In the genomic region with DNA sequence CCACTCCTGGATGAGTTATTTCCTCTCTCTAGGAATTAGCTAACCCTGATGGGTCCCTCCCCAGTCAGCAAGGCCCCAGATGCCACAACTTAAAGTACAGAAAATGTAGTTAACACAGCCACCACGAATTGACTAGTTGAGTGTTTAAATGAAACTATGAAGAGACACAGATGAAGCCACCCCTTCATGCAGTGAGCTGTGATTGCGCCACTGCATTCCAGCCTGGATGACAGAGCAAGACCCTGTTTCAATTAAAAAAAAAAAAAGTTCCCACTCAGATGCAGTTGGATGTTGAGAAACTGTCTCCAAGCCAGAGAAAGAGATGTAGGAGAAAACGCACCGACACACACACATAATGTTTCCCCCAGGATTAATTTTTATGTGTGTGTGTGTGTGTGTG, we compare ENCODE assay signal across 28 cellular contexts. TPM values are rescaled to one million over a fixed set of nuclear protein-coding genes. Genes with fewer than 3 reads are reported as not detected.
DNase-seq lines count a peak whose midpoint lies in the region; ATAC-seq and TF ChIP-seq lines count a peak whose summit lies in the region.
"Had no signal": no experiment of that assay in that cellular context is flagged by ENCODE, and none has a peak within 500 bp of the region (broad histone marks: within the 10 kb centered on the region; RNA-seq: fewer than 3 reads in every experiment).

No MANE protein-coding gene starts in this region.

- H3K4me3 ChIP-seq in AG10803 (ENCODE audit: low read length) (no peak overlapping the region), cardiac fibroblast (replicated peaks in 1 of 2; ENCODE audit: low read depth in 2 of 2, low read length in 2 of 2) (no peak overlapping the region), mesenchymal stem cell (ENCODE audit: insufficient read depth in 1 of 2, low read depth in 1 of 2, low read length in 2 of 2) (no peak overlapping the region), MG63 (no peak overlapping the region)
- H3K4me3 ChIP-seq: left ventricle myocardium inferior had no signal

- peaks cover 22% of the 10 kb centered on the region for H3K4me1 Mint-ChIP-seq in HFFc6 (ENCODE audit: low read depth)
- H3K4me1 Mint-ChIP-seq: activated CD8-positive, alpha-beta memory T cell treated with anti-CD3 and anti-CD28 coated beads, Interleukin-2, amount 10 ng/mL, durations not matched to agents 7 days and 5 days; activated naive CD8-positive, alpha-beta T cell treated with anti-CD3 and anti-CD28 coated beads for 36 hours; CD4-positive, alpha-beta memory T cell; immature natural killer cell; mesothelial cell of epicardium; natural killer cell; T-cell had no signal

- ATAC-seq in GM18502 (IDR thresholded peaks at IDR 0.05; ENCODE audit: poor library complexity, unreplicated experiment) (no peak), HG02623 (IDR thresholded peaks at IDR 0.05; ENCODE audit: unreplicated experiment) (no peak)
- ATAC-seq: activated CD8-positive, alpha-beta memory T cell treated with anti-CD3 and anti-CD28 coated beads, Interleukin-2, amount 10 ng/mL, durations not matched to agents 7 days and 5 days; foreskin keratinocyte; HepG2; natural killer cell; right cardiac atrium; T-cell had no signal

- no peak overlapping the region for H2BK5ac ChIP-seq in mesenchymal stem cell (ENCODE audit: low read depth, low read length, poor library complexity, severe bottlenecking)

- WGBS in mesenchymal stem cell, result 71% methylated on average over 4 of the region's 4 CpGs

- no peak overlapping the region for H2AK5ac ChIP-seq in mesenchymal stem cell (ENCODE audit: low read length, severe bottlenecking)

- no peaks in the 10 kb centered on the region for H3K79me1 ChIP-seq in mesenchymal stem cell (replicated peaks; ENCODE audit: low read length, poor library complexity, severe bottlenecking)

- H3K4me2 ChIP-seq in mesenchymal stem cell (ENCODE audit: low read length, poor library complexity, severe bottlenecking), result no peak overlapping the region

- H2AFZ ChIP-seq in mesenchymal stem cell (ENCODE audit: low read depth, low read length), result no peak overlapping the region

- H3K36me3 ChIP-seq in mesenchymal stem cell (ENCODE audit: control insufficient read depth in 1 of 2, insufficient read depth in 2 of 2, low read depth in 1 of 2, low read length in 2 of 2) (peaks cover 16 to 80% of the 10 kb centered on the region in 2 experiments), MG63 (no peaks in the 10 kb centered on the region)

- no peak overlapping the region for H3K18ac ChIP-seq in mesenchymal stem cell (ENCODE audit: low read depth in 1 of 2, low read length in 2 of 2)

- TF ChIP-seq CTCF in AG10803 (conservative IDR thresholded peaks at IDR 0.05; ENCODE audit: low read length), result no peak
- no peak for TF ChIP-seq CTCF in HFFc6 (IDR thresholded peaks at IDR 0.05)
- TF ChIP-seq CTCF in cardiac fibroblast (IDR thresholded peaks at IDR 0.05; ENCODE audit: low read depth, low read length), result no peak

- no peak overlapping the region for H3K4ac ChIP-seq in mesenchymal stem cell (ENCODE audit: low read depth in 1 of 2, low read length in 2 of 2)

- no peak overlapping the region for H3K4me3 Mint-ChIP-seq in HFFc6
- H3K4me3 Mint-ChIP-seq: activated CD4-positive, alpha-beta T cell treated with anti-CD3 and anti-CD28 coated beads, Interleukin-2, amount 10 ng/mL, durations not matched to agents 24 days and 14 days; activated CD8-positive, alpha-beta memory T cell treated with anti-CD3 and anti-CD28 coated beads, Interleukin-2, amount 10 ng/mL, durations not matched to agents 7 days and 5 days; activated naive CD8-positive, alpha-beta T cell treated with anti-CD3 and anti-CD28 coated beads for 36 hours; CD4-positive, alpha-beta memory T cell; immature natural killer cell; mesothelial cell of epicardium; natural killer cell; T-cell; type B pancreatic cell had no signal

- no peak overlapping the region for H3K23ac ChIP-seq in mesenchymal stem cell (ENCODE audit: low read length in 2 of 2)

- peak overlapping the region; percentile 66 for H3K27ac Mint-ChIP-seq in HFFc6
- H3K27ac Mint-ChIP-seq: activated CD8-positive, alpha-beta memory T cell treated with anti-CD3 and anti-CD28 coated beads, Interleukin-2, amount 10 ng/mL, durations not matched to agents 7 days and 5 days; activated naive CD8-positive, alpha-beta T cell treated with anti-CD3 and anti-CD28 coated beads for 36 hours; activated T-helper 2 cell treated with anti-CD3 and anti-CD28 coated beads, Interferon-gamma antibody, Interleukin-2, Interleukin-4, amounts not matched to agents 10 μg/mL and 5 μg/mL and 100 μg/mL, durations not matched to agents 14 hours and 24 hours and 36 hours; immature natural killer cell; mesothelial cell of epicardium; natural killer cell; T-cell; type B pancreatic cell had no signal

- H3K14ac ChIP-seq in mesenchymal stem cell (ENCODE audit: low read length in 2 of 2), result no peak overlapping the region

- no peak overlapping the region for H2BK15ac ChIP-seq in mesenchymal stem cell (ENCODE audit: low read depth, poor library complexity, severe bottlenecking)

- H3K4me1 ChIP-seq in mesenchymal stem cell (ENCODE audit: control insufficient read depth, insufficient read depth, low read depth, low read length), result peaks cover 2% of the 10 kb centered on the region
- H3K4me1 ChIP-seq: foreskin keratinocyte had no signal

- H4K8ac ChIP-seq in mesenchymal stem cell (ENCODE audit: low read length), result no peak overlapping the region

- H2BK120ac ChIP-seq in mesenchymal stem cell (ENCODE audit: low read depth, low read length), result no peak overlapping the region

- H3K9me3 ChIP-seq in mesenchymal stem cell (ENCODE audit: control insufficient read depth, low read length) (no peaks in the 10 kb centered on the region), MG63 (no peaks in the 10 kb centered on the region)
- H3K9me3 ChIP-seq: left ventricle myocardium inferior had no signal

- H3K27me3 ChIP-seq in mesenchymal stem cell (ENCODE audit: control insufficient read depth in 1 of 2, insufficient read depth in 1 of 2, low read length in 2 of 2), result no peaks in the 10 kb centered on the region
- H3K27me3 ChIP-seq in MG63, result no peaks in the 10 kb centered on the region
- H3K27me3 ChIP-seq: foreskin keratinocyte had no signal

- no peak overlapping the region for H4K91ac ChIP-seq in mesenchymal stem cell (ENCODE audit: low read length)

- H3K36me3 Mint-ChIP-seq in HFFc6 (ENCODE audit: low read depth), result peaks cover 50% of the 10 kb centered on the region
- H3K36me3 Mint-ChIP-seq: natural killer cell had no signal

- peak; percentile 90 for DNase-seq in AG10803 (ENCODE audit: low read depth)
- DNase-seq in HFFc6, result peak; percentile 68
- peak; percentile 61 to 62 for DNase-seq in cardiac fibroblast (ENCODE audit: low read depth in 2 of 2)
- DNase-seq in mesenchymal stem cell, result peak; percentile 67
- DNase-seq in iPS-NIHi7 (ENCODE audit: extremely low spot score), result no peak
- DNase-seq in MG63, result no peak
- DNase-seq: activated CD4-positive, alpha-beta T cell treated with anti-CD3 and anti-CD28 coated beads, Interleukin-2, amount 10 ng/mL, durations not matched to agents 24 days and 14 days; activated CD8-positive, alpha-beta memory T cell treated with anti-CD3 and anti-CD28 coated beads, Interleukin-2, amount 10 ng/mL, durations not matched to agents 7 days and 5 days; activated naive CD8-positive, alpha-beta T cell treated with anti-CD3 and anti-CD28 coated beads for 36 hours; CD4-positive, alpha-beta memory T cell; DMS153; foreskin keratinocyte; immature natural killer cell; left ventricle myocardium inferior; natural killer cell; NCI-H1105 treated with DMSO at 0.1 percent for 48 hours; NCI-H2081 treated with DMSO at 0.1 percent for 48 hours; right cardiac atrium; SHP77 treated with DMSO at 0.1 percent for 48 hours; stimulated activated CD4-positive, alpha-beta T cell treated with anti-CD3 and anti-CD28 coated beads, Interleukin-15, amount 100 ng/mL, for 24 hours; T-cell had no signal

- H3K9ac ChIP-seq in mesenchymal stem cell (ENCODE audit: low read length), result peak overlapping the region; percentile 7

- no peaks in the 10 kb centered on the region for H3K9me3 Mint-ChIP-seq in HFFc6
- H3K9me3 Mint-ChIP-seq: activated CD4-positive, alpha-beta T cell treated with anti-CD3 and anti-CD28 coated beads, Interleukin-2, amount 10 ng/mL, durations not matched to agents 24 days and 14 days; activated naive CD8-positive, alpha-beta T cell treated with anti-CD3 and anti-CD28 coated beads for 36 hours; activated T-helper 2 cell treated with anti-CD3 and anti-CD28 coated beads, Interferon-gamma antibody, Interleukin-2, Interleukin-4, amounts not matched to agents 10 μg/mL and 5 μg/mL and 100 μg/mL, durations not matched to agents 14 hours and 24 hours and 36 hours; CD4-positive, alpha-beta memory T cell; immature natural killer cell; mesothelial cell of epicardium; natural killer cell; T-cell; type B pancreatic cell had no signal

- H3K27ac ChIP-seq in mesenchymal stem cell (ENCODE audit: low read length, poor library complexity, severe bottlenecking), result no peak overlapping the region
- H3K27ac ChIP-seq: foreskin keratinocyte, left ventricle myocardium inferior had no signal

- H3K27me3 Mint-ChIP-seq in HFFc6 (ENCODE audit: insufficient read depth), result peaks cover 4% of the 10 kb centered on the region
- H3K27me3 Mint-ChIP-seq: activated CD4-positive, alpha-beta T cell treated with anti-CD3 and anti-CD28 coated beads, Interleukin-2, amount 10 ng/mL, durations not matched to agents 24 days and 14 days; activated CD8-positive, alpha-beta memory T cell treated with anti-CD3 and anti-CD28 coated beads, Interleukin-2, amount 10 ng/mL, durations not matched to agents 7 days and 5 days; activated naive CD8-positive, alpha-beta T cell treated with anti-CD3 and anti-CD28 coated beads for 36 hours; CD4-positive, alpha-beta memory T cell; T-cell; type B pancreatic cell had no signal

- no peak overlapping the region for H2BK12ac ChIP-seq in mesenchymal stem cell (ENCODE audit: low read length in 2 of 2)

RNA-seq across cellular contexts. Expression of gene SCN3B, which starts 53.3 kb away (rescaled TPM):
- not detected for total RNA-seq in HFFc6 (2021; fragmentation: NEBNext Ultra II Directional; extraction: Animal tissue kit (Norgen Biotek cat#: 25700))
- 0.10 TPM for polyA plus RNA-seq in mesenchymal stem cell (2013, experiment 1 of 2)
- polyA plus RNA-seq in mesenchymal stem cell (2013, experiment 2 of 2), result 0.11 TPM
- total RNA-seq in MG63 (2014; rRNA removed; shearing (Covaris generic); ENCODE audit: low replicate concordance), result not detected in 2 replicates
- total RNA-seq: activated CD4-positive, alpha-beta T cell treated with anti-CD3 and anti-CD28 coated beads, Interleukin-2, amount 10 ng/mL, durations not matched to agents 24 days and 14 days; activated CD8-positive, alpha-beta memory T cell treated with anti-CD3 and anti-CD28 coated beads, Interleukin-2, amount 10 ng/mL, durations not matched to agents 7 days and 5 days; activated naive CD8-positive, alpha-beta T cell treated with anti-CD3 and anti-CD28 coated beads for 36 hours; activated T-helper 2 cell treated with anti-CD3 and anti-CD28 coated beads, Interferon-gamma antibody, Interleukin-2, Interleukin-4, amounts not matched to agents 10 μg/mL and 5 μg/mL and 100 μg/mL, durations not matched to agents 14 hours and 24 hours and 36 hours; CD4-positive, alpha-beta memory T cell; natural killer cell; osteocyte; T-cell had no signal
- polyA plus RNA-seq: immature natural killer cell had no signal

Comparison
In these comparisons a context has a peak if more than half of its experiments do, and no peak if none do; other contexts are left out.
1. DNase-seq: peak in AG10803 (single experiment), HFFc6 (single experiment), cardiac fibroblast (2 of 2) and mesenchymal stem cell (single experiment); none in iPS-NIHi7 (single experiment) and MG63 (single experiment).